ENCODE assay signal across 24 cellular contexts in the genomic region with DNA sequence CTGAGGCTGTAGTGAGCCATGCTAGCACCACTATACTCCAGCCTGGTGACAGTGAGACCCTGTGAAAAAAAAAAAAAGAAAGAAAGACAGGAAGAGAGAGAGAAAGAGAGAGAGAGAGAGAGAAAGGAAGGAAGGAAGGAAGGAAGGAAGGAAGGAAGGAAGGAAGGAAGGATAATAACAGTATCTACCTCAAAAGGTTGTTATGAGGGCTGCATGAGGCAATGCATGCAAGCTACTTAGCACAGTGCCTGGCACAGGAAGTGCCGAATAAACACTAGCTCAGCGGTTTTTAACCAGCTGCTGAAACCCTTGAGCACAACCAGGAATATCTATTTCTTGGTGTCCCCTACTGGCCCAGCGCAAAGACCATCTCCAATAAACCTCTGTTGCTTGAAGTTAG.
DNase-seq lines count a peak whose midpoint lies in the region; ATAC-seq, FAIRE-seq and TF ChIP-seq lines count a peak whose summit lies in the region.
"Had no signal": no experiment of that assay in that cellular context is flagged by ENCODE, and none has a peak within 500 bp of the region (broad histone marks: within the 10 kb centered on the region; RNA-seq: fewer than 3 reads in every experiment).

No MANE protein-coding gene starts in this region.

- H4K91ac ChIP-seq in IMR-90 (ENCODE audit: insufficient read depth, low read depth, low read length), result no peak overlapping the region

- no peak overlapping the region for H3K23ac ChIP-seq in IMR-90 (ENCODE audit: low read depth, low read length)

- BruUV-seq in IMR-90 (replicated peaks; lab: Mats Ljungman, UMichigan) (no TSS peak), GM12878 (replicated peaks; lab: Mats Ljungman, UMichigan) (no TSS peak)

- no peak for ATAC-seq in activated CD4-positive, alpha-beta T cell treated with anti-CD3 and anti-CD28 coated beads for 36 hours
- ATAC-seq in IMR-90 (ENCODE audit: low read depth) (no peak), GM12878 (0 out of 3 replicates have a peak, but pooled peaks have one; percentile 17), left ventricle myocardium superior (no peak)
- peak; percentile 67 to 75 for ATAC-seq in natural killer cell treated with Interleukin-12 subunit alpha and Interleukin-12 subunit beta and Interleukin-15 and Interleukin-18, amount 100 ng/mL, for 72 hours
- ATAC-seq: activated CD4-positive, CD25-positive, alpha-beta regulatory T cell treated with anti-CD3 and anti-CD28 coated beads, Interleukin-2, amount 50 U/mL, for 24 hours; activated T-helper 17 cell treated with anti-CD3 and anti-CD28 coated beads, Interleukin-2, amount 50 U/mL, for 72 hours; body of pancreas; foreskin keratinocyte; right cardiac atrium had no signal

- no peak for TF ChIP-seq POLR2A in IMR-90 (IDR thresholded peaks at IDR 0.05; ENCODE audit: low read depth, low read length)
- no peak for TF ChIP-seq POLR2A in GM12878 (IDR thresholded peaks at IDR 0.05; ENCODE audit: low read depth, low read length)

- no peak overlapping the region for H4K8ac ChIP-seq in IMR-90 (ENCODE audit: low read depth in 2 of 2, low read length in 2 of 2)

- SMC1A ChIA-PET in GM12878 (lab: Charles Lee; ENCODE audit: uncharacterized antibody, unreplicated experiment), result interaction anchor here (0.6 to 12.3 kb wide), 5 partner anchors 9 to 46 kb away, joined by 3 to 240 read pairs (median 3); no protein-coding TSS in a partner anchor

- peaks cover 1% of the 10 kb centered on the region for H3K36me3 Mint-ChIP-seq in activated CD4-positive, alpha-beta T cell treated with anti-CD3 and anti-CD28 coated beads for 36 hours (ENCODE audit: low read depth)
- peaks cover 6% of the 10 kb centered on the region for H3K36me3 Mint-ChIP-seq in activated CD4-positive, alpha-beta T cell treated with anti-CD3 and anti-CD28 coated beads, Interleukin-2, amount 10 ng/mL, durations not matched to agents 24 days and 14 days (ENCODE audit: low read depth)
- no peaks in the 10 kb centered on the region for H3K36me3 Mint-ChIP-seq in natural killer cell treated with Interleukin-12 subunit alpha and Interleukin-12 subunit beta and Interleukin-15 and Interleukin-18, amount 100 ng/mL, for 72 hours
- H3K36me3 Mint-ChIP-seq: mesothelial cell of epicardium had no signal

- H3K18ac ChIP-seq in IMR-90 (ENCODE audit: low read depth, low read length), result no peak overlapping the region

- no peak for DNase-seq in activated CD4-positive, alpha-beta T cell treated with anti-CD3 and anti-CD28 coated beads for 36 hours
- DNase-seq in activated CD4-positive, alpha-beta T cell treated with anti-CD3 and anti-CD28 coated beads, Interleukin-2, amount 10 ng/mL, durations not matched to agents 24 days and 14 days, result no peak
- DNase-seq in IMR-90 (no peak), GM12878 (ENCODE audit: low read depth, low spot score) (no peak), SKM-1 treated with dmso at 0.1 percent for 144 hours (lab: John Stamatoyannopoulos, UW; ENCODE audit: unreplicated experiment) (no peak), left ventricle myocardium superior (no peak), 8988T (no peak)
- no peak for DNase-seq in natural killer cell treated with Interleukin-12 subunit alpha and Interleukin-12 subunit beta and Interleukin-15 and Interleukin-18, amount 100 ng/mL, for 72 hours (ENCODE audit: low spot score)
- DNase-seq: body of pancreas; DMS79 treated with DMSO at 0.1 percent for 48 hours; effector CD4-positive, alpha-beta T cell; foreskin keratinocyte; HFFc6; NCI-H146; PC-9; right cardiac atrium; SHP77; stomach; tibial artery had no signal

- no peak overlapping the region for H3K14ac ChIP-seq in IMR-90 (replicated peaks; ENCODE audit: low read depth, low read length)

- in situ Hi-C loops in IMR-90 (cut with MboI; ENCODE audit: low sequenced_read_pairs) (no loop called here), GM12878 (cut with MboI) (no loop called here)

- H2AK5ac ChIP-seq in IMR-90 (ENCODE audit: low read depth, low read length), result no peak overlapping the region

- H3K27me3 ChIP-seq in IMR-90 (ENCODE audit: control insufficient read depth, insufficient read depth, low read length), result no peaks in the 10 kb centered on the region
- no peaks in the 10 kb centered on the region for H3K27me3 ChIP-seq in GM12878 (replicated peaks in 1 of 2; ENCODE audit: control insufficient read depth in 2 of 2, insufficient read depth in 2 of 2, low read length in 1 of 2)
- H3K27me3 ChIP-seq: body of pancreas, foreskin keratinocyte, stomach, tibial artery had no signal

- H3K9me3 ChIP-seq in IMR-90 (ENCODE audit: control insufficient read depth, insufficient read depth, low read length) (no peaks in the 10 kb centered on the region), GM12878 (replicated peaks; ENCODE audit: control insufficient read depth, insufficient read depth, low read length) (peaks cover 5% of the 10 kb centered on the region; the same call in 2 of the 3 replicates)
- H3K9me3 ChIP-seq: body of pancreas, stomach, tibial artery had no signal

- H3K9ac ChIP-seq in IMR-90 (ENCODE audit: low read depth, low read length) (no peak overlapping the region), GM12878 (ENCODE audit: control insufficient read depth, insufficient read depth, low read length) (no peak overlapping the region)
- H3K9ac ChIP-seq: KMS-11 had no signal

- H3K9me3 Mint-ChIP-seq in activated CD4-positive, alpha-beta T cell treated with anti-CD3 and anti-CD28 coated beads for 36 hours (ENCODE audit: low read depth), result peaks cover 3% of the 10 kb centered on the region
- H3K9me3 Mint-ChIP-seq in activated CD4-positive, alpha-beta T cell treated with anti-CD3 and anti-CD28 coated beads, Interleukin-2, amount 10 ng/mL, durations not matched to agents 24 days and 14 days, result peaks cover 24% of the 10 kb centered on the region
- H3K9me3 Mint-ChIP-seq in natural killer cell treated with Interleukin-12 subunit alpha and Interleukin-12 subunit beta and Interleukin-15 and Interleukin-18, amount 100 ng/mL, for 72 hours, result no peaks in the 10 kb centered on the region
- H3K9me3 Mint-ChIP-seq: activated T-helper 17 cell treated with anti-CD3 and anti-CD28 coated beads, Interleukin-2, amount 50 U/mL, for 72 hours; HFFc6 had no signal

- FAIRE-seq in GM12878 (lab: Jason Lieb, UNC), result no peak

- H3K56ac ChIP-seq in IMR-90 (ENCODE audit: extremely low read depth, insufficient read depth, low read length), result no peak overlapping the region

- peak overlapping the region; percentile 55 for H3K27ac Mint-ChIP-seq in activated CD4-positive, alpha-beta T cell treated with anti-CD3 and anti-CD28 coated beads for 36 hours
- no peak overlapping the region for H3K27ac Mint-ChIP-seq in activated CD4-positive, alpha-beta T cell treated with anti-CD3 and anti-CD28 coated beads, Interleukin-2, amount 10 ng/mL, durations not matched to agents 24 days and 14 days
- peak overlapping the region; percentile 68 to 92 for H3K27ac Mint-ChIP-seq in natural killer cell treated with Interleukin-12 subunit alpha and Interleukin-12 subunit beta and Interleukin-15 and Interleukin-18, amount 100 ng/mL, for 72 hours
- H3K27ac Mint-ChIP-seq: activated T-helper 17 cell treated with anti-CD3 and anti-CD28 coated beads, Interleukin-2, amount 50 U/mL, for 72 hours; HFFc6; mesothelial cell of epicardium had no signal

- no peak overlapping the region for H2BK5ac ChIP-seq in IMR-90 (ENCODE audit: low read depth, low read length, poor library complexity, severe bottlenecking)

- no CpG with 5 or more reads among the region's 3 CpGs for WGBS in IMR-90 (ENCODE audit: extremely low coverage in 2 of 2, insufficient read length in 1 of 2), 2 experiments
- WGBS in GM12878 (ENCODE audit: insufficient coverage, insufficient replicate concordance, low lambda C conversion rate, missing lambda C conversion rate), result 33% methylated on average over 3 of the region's 3 CpGs

- H3K4me1 ChIP-seq in IMR-90 (ENCODE audit: control insufficient read depth, insufficient read depth, low read length) (peaks cover 6% of the 10 kb centered on the region), GM12878 (ENCODE audit: control insufficient read depth, insufficient read depth, low read length) (peaks cover 7% of the 10 kb centered on the region)

- TF ChIP-seq CTCF in IMR-90 (conservative IDR thresholded peaks at IDR 0.05; ENCODE audit: low read depth, low read length), result no peak
- TF ChIP-seq CTCF in GM12878 (IDR thresholded peaks at IDR 0.05 in 2 of 3, conservative IDR thresholded peaks at IDR 0.05 in 1 of 3; ENCODE audit: control insufficient read depth in 2 of 3, extremely low read depth in 1 of 3, insufficient read depth in 1 of 3, low read depth in 3 of 3, low read length in 3 of 3), result no peak

- H3K36me3 ChIP-seq in IMR-90 (ENCODE audit: control insufficient read depth, insufficient read depth, low read length) (no peaks in the 10 kb centered on the region), GM12878 (ENCODE audit: control insufficient read depth in 2 of 2, insufficient read depth in 2 of 2, low read length in 1 of 2) (peaks cover 2 to 4% of the 10 kb centered on the region in 2 experiments; a peak in 3 of 4 replicates)
- H3K36me3 ChIP-seq: stomach, tibial artery had no signal

- RAD21 ChIA-PET in GM12878 (lab: Charles Lee; ENCODE audit: unreplicated experiment), result interaction anchor here (0.6 to 2.0 kb wide), 2 partner anchors 15 to 33 kb away, joined by 3 to 6 read pairs; no protein-coding TSS in a partner anchor

- H3K9me1 ChIP-seq in IMR-90 (ENCODE audit: insufficient read depth, low read length), result no peaks in the 10 kb centered on the region

- H3K4me2 ChIP-seq in IMR-90 (ENCODE audit: low read depth, low read length) (no peak overlapping the region), GM12878 (ENCODE audit: control insufficient read depth, insufficient read depth) (no peak overlapping the region)
- H3K4me2 ChIP-seq: KMS-11, PC-9 had no signal

- H3K4me1 Mint-ChIP-seq in activated CD4-positive, alpha-beta T cell treated with anti-CD3 and anti-CD28 coated beads for 36 hours, result peaks cover 3% of the 10 kb centered on the region
- peaks cover 4% of the 10 kb centered on the region for H3K4me1 Mint-ChIP-seq in activated CD4-positive, alpha-beta T cell treated with anti-CD3 and anti-CD28 coated beads, Interleukin-2, amount 10 ng/mL, durations not matched to agents 24 days and 14 days
- peaks cover 36 to 50% of the 10 kb centered on the region in 2 donors for H3K4me1 Mint-ChIP-seq in natural killer cell treated with Interleukin-12 subunit alpha and Interleukin-12 subunit beta and Interleukin-15 and Interleukin-18, amount 100 ng/mL, for 72 hours (ENCODE audit: low read depth in 2 of 2)

- H3K27ac ChIP-seq in IMR-90 (ENCODE audit: insufficient read depth, low read length) (no peak overlapping the region), GM12878 (ENCODE audit: control insufficient read depth, insufficient read depth) (no peak overlapping the region)
- H3K27ac ChIP-seq: 22Rv1, body of pancreas, foreskin keratinocyte, KMS-11, PC-9, stomach, tibial artery had no signal

- H4K20me1 ChIP-seq in IMR-90 (ENCODE audit: insufficient read depth, low read length), result no peaks in the 10 kb centered on the region
- no peaks in the 10 kb centered on the region for H4K20me1 ChIP-seq in GM12878 (ENCODE audit: control insufficient read depth, insufficient read depth)

- CTCF ChIA-PET in activated CD4-positive, alpha-beta T cell treated with anti-CD3 and anti-CD28 coated beads for 36 hours (lab: Charles Lee), result no interaction called here
- CTCF ChIA-PET in IMR-90 (lab: Yijun Ruan, JAX) (no interaction called here), GM12878 (lab: Yijun Ruan, JAX) (interaction anchor here (0.9 to 1.3 kb wide), 3 partner anchors 16 to 676 kb away, joined by 3 read pairs; no protein-coding TSS in a partner anchor)

- intact Hi-C loops in activated CD4-positive, alpha-beta T cell treated with anti-CD3 and anti-CD28 coated beads for 36 hours (cut with DNase I, micrococcal nuclease), result no loop called here
- intact Hi-C loops in activated CD4-positive, alpha-beta T cell treated with anti-CD3 and anti-CD28 coated beads, Interleukin-2, amount 10 ng/mL, durations not matched to agents 24 days and 14 days (cut with micrococcal nuclease), result no loop called here
- intact Hi-C loops in IMR-90 (cut with micrococcal nuclease), result no loop called here
- intact Hi-C loops in GM12878 (cut with micrococcal nuclease; ENCODE audit: unreplicated experiment), result no loop called here
- intact Hi-C loops in left ventricle myocardium superior (cut with micrococcal nuclease), result no loop called here

- no peak overlapping the region for H2BK120ac ChIP-seq in IMR-90 (ENCODE audit: low read depth, low read length)

- H3K4ac ChIP-seq in IMR-90 (ENCODE audit: low read depth, low read length), result no peak overlapping the region

- H3K4me3 ChIP-seq in IMR-90 (ENCODE audit: insufficient read depth, low read depth, low read length) (no peak overlapping the region), GM12878 (no peak overlapping the region)
- H3K4me3 ChIP-seq: body of pancreas, PC-9, stomach, tibial artery had no signal

- peaks cover 22% of the 10 kb centered on the region for H3K79me2 ChIP-seq in GM12878 (ENCODE audit: control insufficient read depth, insufficient read depth, low read length)

- TF ChIP-seq EP300 in GM12878 (IDR thresholded peaks at IDR 0.05; ENCODE audit: borderline replicate concordance in 1 of 2, control insufficient read depth in 1 of 2, low read depth in 2 of 2, low read length in 2 of 2), result no peak

- H2AK9ac ChIP-seq in IMR-90 (replicated peaks; ENCODE audit: low read depth, low read length, poor library complexity), result no peak overlapping the region

- no peak overlapping the region for H4K5ac ChIP-seq in IMR-90 (ENCODE audit: low read depth, low read length)

- H3K4me3 Mint-ChIP-seq in activated CD4-positive, alpha-beta T cell treated with anti-CD3 and anti-CD28 coated beads for 36 hours, result no peak overlapping the region
- H3K4me3 Mint-ChIP-seq in activated CD4-positive, alpha-beta T cell treated with anti-CD3 and anti-CD28 coated beads, Interleukin-2, amount 10 ng/mL, durations not matched to agents 24 days and 14 days, result no peak overlapping the region
- H3K4me3 Mint-ChIP-seq in natural killer cell treated with Interleukin-12 subunit alpha and Interleukin-12 subunit beta and Interleukin-15 and Interleukin-18, amount 100 ng/mL, for 72 hours, result peak overlapping the region; percentile 58
- H3K4me3 Mint-ChIP-seq: activated T-helper 17 cell treated with anti-CD3 and anti-CD28 coated beads, Interleukin-2, amount 50 U/mL, for 72 hours; HFFc6; mesothelial cell of epicardium had no signal

- POLR2A ChIA-PET in activated CD4-positive, alpha-beta T cell treated with anti-CD3 and anti-CD28 coated beads for 36 hours (lab: Charles Lee), result no interaction called here
- POLR2A ChIA-PET in IMR-90 (lab: Charles Lee; ENCODE audit: unreplicated experiment) (no interaction called here), GM12878 (lab: Charles Lee) (interaction anchor here (0.7 kb wide), 1 partner anchor 15 kb away, joined by 3 read pairs; no protein-coding TSS in a partner anchor)

- TF ChIP-seq RAD21 in IMR-90 (IDR thresholded peaks at IDR 0.05; ENCODE audit: low read length), result no peak
- TF ChIP-seq RAD21 in GM12878 (IDR thresholded peaks at IDR 0.05; ENCODE audit: insufficient read depth, low read depth, low read length), result no peak

- H2BK20ac ChIP-seq in IMR-90 (ENCODE audit: low read depth, low read length), result no peak overlapping the region

- H2AFZ ChIP-seq in IMR-90 (replicated peaks; ENCODE audit: low read length, poor library complexity), result no peak overlapping the region
- no peak overlapping the region for H2AFZ ChIP-seq in GM12878 (ENCODE audit: control insufficient read depth, low read depth, low read length)
- H2AFZ ChIP-seq: PC-9 had no signal

- H2BK15ac ChIP-seq in IMR-90 (ENCODE audit: low read depth, low read length), result no peak overlapping the region

- peaks cover 0 to 3% of the 10 kb centered on the region in 2 experiments; a peak in 1 of 4 replicates for H3K79me1 ChIP-seq in IMR-90 (ENCODE audit: low read depth in 1 of 2, low read length in 2 of 2)

- dilution Hi-C loops in IMR-90 (cut with HindIII; ENCODE audit: low sequenced_read_pairs, unreplicated experiment), result no loop called here

- H3K27me3 Mint-ChIP-seq in activated CD4-positive, alpha-beta T cell treated with anti-CD3 and anti-CD28 coated beads for 36 hours, result no peaks in the 10 kb centered on the region
- no peaks in the 10 kb centered on the region for H3K27me3 Mint-ChIP-seq in activated CD4-positive, alpha-beta T cell treated with anti-CD3 and anti-CD28 coated beads, Interleukin-2, amount 10 ng/mL, durations not matched to agents 24 days and 14 days
- no peaks in the 10 kb centered on the region for H3K27me3 Mint-ChIP-seq in natural killer cell treated with Interleukin-12 subunit alpha and Interleukin-12 subunit beta and Interleukin-15 and Interleukin-18, amount 100 ng/mL, for 72 hours
- H3K27me3 Mint-ChIP-seq: activated T-helper 17 cell treated with anti-CD3 and anti-CD28 coated beads, Interleukin-2, amount 50 U/mL, for 72 hours had no signal

Comparison
In these comparisons a context has a peak if more than half of its experiments do, and no peak if none do; other contexts are left out.
1. ATAC-seq: peak in GM12878 (single experiment) and natural killer cell treated with Interleukin-12 subunit alpha and Interleukin-12 subunit beta and Interleukin-15 and Interleukin-18, amount 100 ng/mL, for 72 hours (2 of 2); none in activated CD4-positive, alpha-beta T cell treated with anti-CD3 and anti-CD28 coated beads for 36 hours (single experiment), IMR-90 (single experiment) and left ventricle myocardium superior (single experiment).